In the genomic region with DNA sequence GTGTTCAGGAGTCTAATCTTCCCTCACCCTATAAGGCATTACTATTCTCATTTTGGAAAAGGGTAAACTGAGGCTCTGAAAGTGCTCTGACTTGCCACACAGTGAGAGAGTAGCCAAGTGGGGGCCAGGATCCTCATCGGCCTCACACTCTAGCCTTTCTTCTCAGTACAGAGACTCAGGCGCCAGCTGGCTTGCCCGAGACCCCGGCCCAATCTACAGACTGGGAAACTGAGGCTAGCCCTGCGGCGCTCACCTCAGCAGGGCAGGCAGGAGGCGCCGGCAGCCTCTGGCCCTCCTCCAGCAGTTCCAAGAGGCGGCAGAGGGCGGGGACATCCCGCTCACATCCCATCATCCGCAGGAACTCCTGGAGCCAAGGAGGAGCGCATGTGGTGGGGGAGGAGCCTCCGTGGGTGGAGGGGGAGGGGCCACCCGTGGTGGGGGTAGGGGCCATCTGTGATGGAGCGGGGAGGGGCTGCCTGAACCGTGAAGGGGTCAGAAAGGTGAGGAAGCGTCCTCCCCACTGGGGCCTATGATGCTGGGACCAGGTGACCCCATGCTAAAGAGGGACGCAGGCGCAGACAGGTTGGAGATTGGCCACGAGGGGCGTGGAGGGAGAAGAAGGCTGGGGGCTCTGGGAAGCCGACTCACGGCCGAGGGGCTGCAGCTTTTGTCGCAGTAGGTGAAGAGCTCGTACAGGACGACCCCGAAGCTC, we compare ENCODE assay signal across 8 cellular contexts. TPM values are rescaled to one million over a fixed set of nuclear protein-coding genes. Genes with fewer than 3 reads are reported as not detected.
DNase-seq lines count a peak whose midpoint lies in the region; ATAC-seq and TF ChIP-seq lines count a peak whose summit lies in the region.

No MANE protein-coding gene starts in this region.

- no peaks in the 10 kb centered on the region for H3K9me3 ChIP-seq in heart left ventricle
- no peaks in the 10 kb centered on the region for H3K9me3 ChIP-seq in iPS-15b (ENCODE audit: control insufficient read depth, insufficient read depth, low read length)
- H3K9me3 ChIP-seq in upper lobe of right lung: no peaks in the 10 kb centered on the region

- DNase-seq in heart left ventricle (no peak), Right ventricle myocardium superior (no peak), SK-N-DZ (ENCODE audit: low spot score) (peak; percentile 74), upper lobe of right lung (no peak)
- DNase-seq in activated CD4-positive, alpha-beta T cell treated with anti-CD3 and anti-CD28 coated beads, Interleukin-2, amount 50 U/mL, for 48 hours: no peak

- intact Hi-C loops in heart left ventricle (cut with DNase I) (no loop called here), Right ventricle myocardium superior (cut with DNase I) (no loop called here), upper lobe of right lung (cut with DNase I) (no loop called here)

- peak overlapping the region in 7 of 12 donors; percentile 10 to 30 (median 21) for H3K4me3 ChIP-seq in heart left ventricle
- H3K4me3 ChIP-seq in iPS-15b (ENCODE audit: low read depth, low read length): peak overlapping the region; percentile 97
- H3K4me3 ChIP-seq in upper lobe of right lung: no peak overlapping the region

- TF ChIP-seq CTCF in heart left ventricle (IDR thresholded peaks at IDR 0.05) (peak in 1 of 12 donors; percentile 18), upper lobe of right lung (IDR thresholded peaks at IDR 0.05) (no peak)

- 16 to 25% (median 19%) methylated on average over 23 to 29 of the region's 29 CpGs for WGBS in heart left ventricle, 4 donors

- no peak for TF ChIP-seq POLR2A in heart left ventricle (IDR thresholded peaks at IDR 0.05)

- H3K9ac ChIP-seq in iPS-15b (ENCODE audit: low read depth, low read length): peak overlapping the region; percentile 83

- H3K27me3 ChIP-seq in heart left ventricle (peaks cover 0 to 38% (median 8%) of the 10 kb centered on the region in 9 donors), iPS-15b (ENCODE audit: control insufficient read depth, insufficient read depth, low read length) (peaks cover 3% of the 10 kb centered on the region), upper lobe of right lung (no peaks in the 10 kb centered on the region)

- ATAC-seq in heart left ventricle: peak in 3 of 4 donors; percentile 30 to 74 (median 57)
- ATAC-seq in Right ventricle myocardium superior (ENCODE audit: poor library complexity): no peak
- peak; percentile 26 for ATAC-seq in upper lobe of right lung
- ATAC-seq in HG03565 (IDR thresholded peaks at IDR 0.05; ENCODE audit: unreplicated experiment): no peak
- ATAC-seq in HG03108 (IDR thresholded peaks at IDR 0.05; ENCODE audit: unreplicated experiment): no peak

- H3K4me1 ChIP-seq in heart left ventricle (peaks cover 0 to 16% (median 0%) of the 10 kb centered on the region in 12 donors), iPS-15b (ENCODE audit: control insufficient read depth, insufficient read depth, low read length) (peaks cover 2% of the 10 kb centered on the region), upper lobe of right lung (no peaks in the 10 kb centered on the region)

- H3K27ac ChIP-seq in heart left ventricle (no peak overlapping the region), upper lobe of right lung (no peak overlapping the region)

- H3K36me3 ChIP-seq in heart left ventricle (peaks cover 0 to 68% (median 0%) of the 10 kb centered on the region in 9 donors), iPS-15b (ENCODE audit: control insufficient read depth, insufficient read depth, low read length) (peaks cover 2% of the 10 kb centered on the region), upper lobe of right lung (no peaks in the 10 kb centered on the region)

RNA-seq across cellular contexts. Expression of gene INSL3, which starts 8.7 kb away (rescaled TPM):
- total RNA-seq in heart left ventricle (under 1 TPM in 1 of 9 donors, not detected in 8; 0.56 TPM), Right ventricle myocardium superior (not detected), upper lobe of right lung (not detected)
- polyA plus RNA-seq in heart left ventricle: not detected
- not detected in 2 replicates for polyA plus RNA-seq in SK-N-DZ (2014; cell fraction: cytosol; rRNA removed)
- polyA plus RNA-seq in SK-N-DZ (2014; cell fraction: nucleus; rRNA removed): not detected in 2 replicates

RNA-seq across cellular contexts. Expression of gene JAK3, which starts 17.8 kb away (rescaled TPM):
- total RNA-seq in heart left ventricle: 10 to 100 TPM in 1 of 9 donors, 1 to 10 TPM in 7, under 1 TPM in 1; 0.77 to 29.2 (median 1.8) TPM
- polyA plus RNA-seq in heart left ventricle: 1 to 10 TPM in 1 of 2 donors, under 1 TPM in 1; 0.99 to 1.1 TPM
- 1.5 TPM for total RNA-seq in Right ventricle myocardium superior
- polyA plus RNA-seq in SK-N-DZ (2014; cell fraction: cytosol; rRNA removed): 0.07 and 0.13 TPM in 2 replicates
- polyA plus RNA-seq in SK-N-DZ (2014; cell fraction: nucleus; rRNA removed): 0.32 and 0.50 TPM in 2 replicates
- total RNA-seq in upper lobe of right lung: 15.1 TPM

RNA-seq across cellular contexts. Expression of gene RPL18A, which starts 29.7 kb away (rescaled TPM):
- total RNA-seq in heart left ventricle: 1,000 to 10,000 TPM in 2 of 9 donors, 100 to 1,000 TPM in 7; 566 to 1,124 (median 752) TPM
- polyA plus RNA-seq in heart left ventricle: 1,000 to 10,000 TPM in 1 of 2 donors, 100 to 1,000 TPM in 1; 787 to 2,031 TPM
- 723 TPM for total RNA-seq in Right ventricle myocardium superior
- polyA plus RNA-seq in SK-N-DZ (2014; cell fraction: cytosol; rRNA removed): 1,323 and 1,484 TPM in 2 replicates
- 991 and 1,227 TPM in 2 replicates for polyA plus RNA-seq in SK-N-DZ (2014; cell fraction: nucleus; rRNA removed)
- total RNA-seq in upper lobe of right lung: 1,315 TPM

RNA-seq across cellular contexts. Expression of gene B3GNT3, which starts 35.1 kb away (rescaled TPM):
- total RNA-seq in heart left ventricle (not detected), Right ventricle myocardium superior (not detected), upper lobe of right lung (2.1 TPM)
- not detected for polyA plus RNA-seq in heart left ventricle
- not detected in 2 replicates for polyA plus RNA-seq in SK-N-DZ (2014; cell fraction: cytosol; rRNA removed)
- not detected in 2 replicates for polyA plus RNA-seq in SK-N-DZ (2014; cell fraction: nucleus; rRNA removed)

RNA-seq across cellular contexts. Expression of gene SLC5A5, which starts 41.7 kb away (rescaled TPM):
- not detected for total RNA-seq in heart left ventricle
- polyA plus RNA-seq in heart left ventricle: not detected
- total RNA-seq in Right ventricle myocardium superior: not detected
- polyA plus RNA-seq in SK-N-DZ (2014; cell fraction: cytosol; rRNA removed): 0.05 TPM in 1 of 2 replicates, not detected in the other
- not detected in 2 replicates for polyA plus RNA-seq in SK-N-DZ (2014; cell fraction: nucleus; rRNA removed)
- not detected for total RNA-seq in upper lobe of right lung

Comparison
In these comparisons a context has a peak if more than half of its experiments do, and no peak if none do; other contexts are left out.
1. ATAC-seq: peak in heart left ventricle (3 of 4) and upper lobe of right lung (single experiment); none in Right ventricle myocardium superior (single experiment), HG03565 (single experiment) and HG03108 (single experiment).